In the genomic region with DNA sequence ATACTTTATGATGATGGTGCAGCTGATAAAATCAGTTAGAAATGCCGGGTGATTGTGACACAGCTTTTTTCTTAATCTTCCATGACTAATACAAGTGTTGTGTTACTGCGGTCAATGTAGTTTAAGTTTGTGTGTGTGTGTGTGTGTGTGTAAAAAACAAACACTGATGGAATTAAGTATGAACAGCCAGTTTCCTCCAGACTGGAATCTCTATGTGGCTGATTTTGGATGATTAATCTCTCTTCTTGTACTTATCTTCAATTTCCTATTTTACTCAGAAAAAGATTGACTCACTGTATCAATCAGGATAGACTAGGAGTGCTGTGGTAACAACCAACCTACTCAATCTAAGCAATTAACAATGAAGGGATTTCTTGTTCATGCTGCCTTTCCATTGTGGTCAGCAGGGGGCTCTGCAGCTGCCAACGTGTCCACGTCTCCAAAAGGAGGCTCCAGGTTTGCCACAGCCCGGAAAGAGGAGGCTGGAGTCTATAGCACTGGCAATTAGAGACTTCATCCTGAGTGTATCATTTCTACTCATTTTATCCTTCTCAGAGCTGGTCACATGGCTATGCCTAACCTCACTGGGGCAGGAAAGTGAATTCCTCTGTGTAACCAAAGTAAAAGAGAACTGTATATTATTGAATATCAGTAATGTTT, we compare ENCODE assay signal across 2 cellular contexts.
TF ChIP-seq lines count a peak whose summit lies in the region.

No MANE protein-coding gene starts in this region.

TF ChIP-seq in IMR-90, 13 proteins besides CTCF, POLR2A, EP300 and RAD21 (continued from another document):
- TF ChIP-seq, protein P1, sequence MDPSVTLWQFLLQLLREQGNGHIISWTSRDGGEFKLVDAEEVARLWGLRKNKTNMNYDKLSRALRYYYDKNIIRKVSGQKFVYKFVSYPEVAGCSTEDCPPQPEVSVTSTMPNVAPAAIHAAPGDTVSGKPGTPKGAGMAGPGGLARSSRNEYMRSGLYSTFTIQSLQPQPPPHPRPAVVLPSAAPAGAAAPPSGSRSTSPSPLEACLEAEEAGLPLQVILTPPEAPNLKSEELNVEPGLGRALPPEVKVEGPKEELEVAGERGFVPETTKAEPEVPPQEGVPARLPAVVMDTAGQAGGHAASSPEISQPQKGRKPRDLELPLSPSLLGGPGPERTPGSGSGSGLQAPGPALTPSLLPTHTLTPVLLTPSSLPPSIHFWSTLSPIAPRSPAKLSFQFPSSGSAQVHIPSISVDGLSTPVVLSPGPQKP (IDR thresholded peaks at IDR 0.05; ENCODE audit: borderline replicate concordance, low read depth, low read length): no peak
- TF ChIP-seq CHD1 (IDR thresholded peaks at IDR 0.05; ENCODE audit: low read depth, low read length) (no peak), RCOR1 (IDR thresholded peaks at IDR 0.05; ENCODE audit: insufficient replicate concordance, low read length) (no peak), MXI1 (IDR thresholded peaks at IDR 0.05; ENCODE audit: borderline replicate concordance, low read depth, low read length) (no peak), BHLHE40 (IDR thresholded peaks at IDR 0.05; ENCODE audit: low read depth, low read length) (0 out of 2 replicates have a peak, but pooled peaks have one; percentile 33), MAFK (IDR thresholded peaks at IDR 0.05; ENCODE audit: low read depth, low read length) (peak; percentile 70), MAZ (IDR thresholded peaks at IDR 0.05; ENCODE audit: borderline replicate concordance, low read depth, low read length) (no peak), RFX5 (IDR thresholded peaks at IDR 0.05; ENCODE audit: low read depth, low read length) (no peak)

TF ChIP-seq in WTC11, 78 proteins besides CTCF, POLR2A, EP300 and RAD21 (continued from another document):
- TF ChIP-seq, protein P2, sequence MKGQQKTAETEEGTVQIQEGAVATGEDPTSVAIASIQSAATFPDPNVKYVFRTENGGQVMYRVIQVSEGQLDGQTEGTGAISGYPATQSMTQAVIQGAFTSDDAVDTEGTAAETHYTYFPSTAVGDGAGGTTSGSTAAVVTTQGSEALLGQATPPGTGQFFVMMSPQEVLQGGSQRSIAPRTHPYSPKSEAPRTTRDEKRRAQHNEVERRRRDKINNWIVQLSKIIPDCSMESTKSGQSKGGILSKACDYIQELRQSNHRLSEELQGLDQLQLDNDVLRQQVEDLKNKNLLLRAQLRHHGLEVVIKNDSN (CRISPR knock-in tag; IDR thresholded peaks at IDR 0.05): no peak
- TF ChIP-seq SOX15 (CRISPR knock-in tag; IDR thresholded peaks at IDR 0.05) (no peak), TCF7 (CRISPR knock-in tag; IDR thresholded peaks at IDR 0.05; ENCODE audit: low read depth) (no peak), TEAD1 (CRISPR knock-in tag; IDR thresholded peaks at IDR 0.05) (no peak), CBFB (CRISPR knock-in tag; IDR thresholded peaks at IDR 0.05; ENCODE audit: low read depth) (no peak)
